9 cellular contexts compared by ENCODE assay signal in the genomic region with DNA sequence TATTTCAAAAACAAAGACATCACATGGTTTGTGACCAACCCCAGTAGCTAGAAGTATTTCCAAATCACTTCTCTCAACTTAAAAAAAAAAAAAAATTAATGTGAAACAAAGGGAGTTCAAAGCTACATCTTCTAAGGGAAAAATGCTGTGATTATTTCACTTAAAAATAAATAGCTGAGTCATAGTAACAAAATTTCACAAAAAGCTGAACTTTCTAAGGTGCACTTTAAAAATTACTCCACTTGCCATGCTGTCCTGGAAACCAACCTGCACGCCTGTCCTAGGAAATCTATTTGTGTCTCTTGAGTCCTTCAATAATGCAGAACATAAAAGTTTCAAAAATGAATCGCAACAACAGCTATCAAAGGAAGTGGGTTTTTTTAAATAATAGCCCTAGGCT. TPM values are rescaled to one million over a fixed set of nuclear protein-coding genes. Genes with fewer than 3 reads are reported as not detected.
A peak's percentile ranks its signal among the peaks of the same experiment; 100 is the strongest.
DNase-seq lines count a peak whose midpoint lies in the region; ATAC-seq, FAIRE-seq and TF ChIP-seq lines count a peak whose summit lies in the region.
"Had no signal": no experiment of that assay in that cellular context is flagged by ENCODE, and none has a peak within 500 bp of the region (broad histone marks: within the 10 kb centered on the region; RNA-seq: fewer than 3 reads in every experiment).

No MANE protein-coding gene starts in this region.

- peaks cover 0 to 10% of the 10 kb centered on the region in 2 experiments; a peak in 2 of 4 replicates for H3K4me1 ChIP-seq in SK-N-SH (ENCODE audit: control insufficient read depth in 1 of 2, insufficient read depth in 2 of 2, low read depth in 1 of 2, low read length in 1 of 2)
- H3K4me1 ChIP-seq in iPS-15b (ENCODE audit: control insufficient read depth, insufficient read depth, low read length) = peaks cover 6% of the 10 kb centered on the region
- H3K4me1 ChIP-seq in subcutaneous abdominal adipose tissue (ENCODE audit: control insufficient read depth in 5 of 5, insufficient read depth in 5 of 5, low read length in 5 of 5) = peaks cover 4 to 30% (median 22%) of the 10 kb centered on the region in 5 donors

- 68% methylated on average over 2 of the region's 2 CpGs for WGBS in SK-N-SH (ENCODE audit: low lambda C conversion rate)

- no peak for DNase-seq in SK-N-SH
- DNase-seq in RCC 7860 (ENCODE audit: low spot score) = no peak
- no peak for DNase-seq in stimulated activated CD4-positive, alpha-beta T cell treated with anti-CD3 and anti-CD28 coated beads, Interleukin-15, amount 100 ng/mL, for 24 hours
- no peak for DNase-seq in NCI-H82 treated with DMSO at 0.1 percent for 48 hours (lab: John Stamatoyannopoulos, UW; ENCODE audit: unreplicated experiment)

- H3K4me3 Mint-ChIP-seq in activated T-helper 17 cell treated with anti-CD3 and anti-CD28 coated beads, Interleukin-2, amount 50 U/mL, for 72 hours = peak overlapping the region; percentile 98

- peaks cover 24% of the 10 kb centered on the region for H3K4me1 Mint-ChIP-seq in activated T-helper 17 cell treated with anti-CD3 and anti-CD28 coated beads, Interleukin-2, amount 50 U/mL, for 72 hours

- H3K27me3 Mint-ChIP-seq in activated T-helper 17 cell treated with anti-CD3 and anti-CD28 coated beads, Interleukin-2, amount 50 U/mL, for 72 hours = no peaks in the 10 kb centered on the region

- H4K20me1 ChIP-seq in SK-N-SH (ENCODE audit: insufficient read depth) = peaks cover 44% of the 10 kb centered on the region

- H3K27ac ChIP-seq in SK-N-SH (ENCODE audit: low read depth in 2 of 2, low read length in 1 of 2) (peak overlapping the region; percentile 84; a peak in 3 of 4 replicates), subcutaneous abdominal adipose tissue (ENCODE audit: low read depth, low read length) (peak overlapping the region; percentile 88)

- TF ChIP-seq RAD21 in SK-N-SH (IDR thresholded peaks at IDR 0.05; ENCODE audit: low read length) = no peak

- H3K4me3 ChIP-seq in SK-N-SH (ENCODE audit: low read depth in 2 of 2, low read length in 1 of 2) (peak overlapping the region; percentile 74 to 85), iPS-15b (ENCODE audit: low read depth, low read length) (peak overlapping the region; percentile 89), subcutaneous abdominal adipose tissue (ENCODE audit: low read depth in 1 of 5, low read length in 5 of 5) (peak overlapping the region; percentile 73 to 97 (median 89))

- FAIRE-seq in RCC 7860 (lab: Jason Lieb, UNC) = no peak

- TF ChIP-seq EP300 in SK-N-SH (IDR thresholded peaks at IDR 0.05; ENCODE audit: borderline replicate concordance in 1 of 2, low read depth in 1 of 2, low read length in 1 of 2) = no peak

- H3K79me2 ChIP-seq in SK-N-SH (ENCODE audit: insufficient read depth) = peaks cover 67% of the 10 kb centered on the region

- no peaks in the 10 kb centered on the region for H3K9me3 ChIP-seq in SK-N-SH
- no peaks in the 10 kb centered on the region for H3K9me3 ChIP-seq in iPS-15b (ENCODE audit: control insufficient read depth, insufficient read depth, low read length)
- no peaks in the 10 kb centered on the region for H3K9me3 ChIP-seq in subcutaneous abdominal adipose tissue (ENCODE audit: control insufficient read depth in 5 of 5, low read length in 5 of 5)
- H3K9me3 ChIP-seq: Peyer's patch had no signal

- H3K27ac Mint-ChIP-seq in activated T-helper 17 cell treated with anti-CD3 and anti-CD28 coated beads, Interleukin-2, amount 50 U/mL, for 72 hours = peak overlapping the region; percentile 93

- H3K36me3 ChIP-seq in SK-N-SH (replicated peaks in 1 of 2; ENCODE audit: control insufficient read depth in 1 of 2, insufficient read depth in 2 of 2, low read length in 1 of 2) = no peaks in the 10 kb centered on the region
- H3K36me3 ChIP-seq in iPS-15b (ENCODE audit: control insufficient read depth, insufficient read depth, low read length) = no peaks in the 10 kb centered on the region
- no peaks in the 10 kb centered on the region for H3K36me3 ChIP-seq in subcutaneous abdominal adipose tissue (ENCODE audit: control insufficient read depth in 5 of 5, insufficient read depth in 5 of 5, low read length in 5 of 5)
- H3K36me3 ChIP-seq: Peyer's patch had no signal

- peaks cover 7% of the 10 kb centered on the region for H3F3A ChIP-seq in SK-N-SH (replicated peaks; ENCODE audit: insufficient read depth)

- peak overlapping the region; percentile 88 for H3K4me2 ChIP-seq in SK-N-SH

- CTCF ChIA-PET in SK-N-SH (lab: Yijun Ruan, JAX) = interaction anchor here (0.7 to 3.5 kb wide), 5 partner anchors 19 to 769 kb away, joined by 3 to 23 read pairs (median 3); a partner anchor contains a TSS

- H2AFZ ChIP-seq in SK-N-SH (ENCODE audit: low read depth) = no peak overlapping the region

- ATAC-seq in SK-N-SH treated with all-trans-retinoic acid at 6 μM for 48 hours = no peak
- no peak for ATAC-seq in activated T-helper 17 cell treated with anti-CD3 and anti-CD28 coated beads, Interleukin-2, amount 50 U/mL, for 72 hours (replicated peaks)

- POLR2A ChIA-PET in SK-N-SH (lab: Yijun Ruan, JAX) = no interaction called here

- peak overlapping the region; percentile 73; the same call in 1 of the 2 replicates for H3K9ac ChIP-seq in SK-N-SH
- no peak overlapping the region for H3K9ac ChIP-seq in iPS-15b (ENCODE audit: low read depth, low read length)
- H3K9ac ChIP-seq in subcutaneous abdominal adipose tissue (ENCODE audit: low read length in 5 of 5) = peak overlapping the region; percentile 26 to 93 (median 90)

- no peak for TF ChIP-seq CTCF in SK-N-SH (IDR thresholded peaks at IDR 0.05)

- H3K27me3 ChIP-seq in SK-N-SH (ENCODE audit: insufficient read depth) (no peaks in the 10 kb centered on the region), iPS-15b (ENCODE audit: control insufficient read depth, insufficient read depth, low read length) (no peaks in the 10 kb centered on the region), subcutaneous abdominal adipose tissue (ENCODE audit: control insufficient read depth in 5 of 5, insufficient read depth in 4 of 5, low read length in 5 of 5) (no peaks in the 10 kb centered on the region)
- H3K27me3 ChIP-seq: Peyer's patch had no signal

- H3K9me3 Mint-ChIP-seq in activated T-helper 17 cell treated with anti-CD3 and anti-CD28 coated beads, Interleukin-2, amount 50 U/mL, for 72 hours = no peaks in the 10 kb centered on the region

- H3K9me2 ChIP-seq in SK-N-SH = no peaks in the 10 kb centered on the region

- peaks cover 25% of the 10 kb centered on the region for H3K36me3 Mint-ChIP-seq in activated T-helper 17 cell treated with anti-CD3 and anti-CD28 coated beads, Interleukin-2, amount 50 U/mL, for 72 hours (ENCODE audit: low read depth)

TF ChIP-seq in SK-N-SH, 30 proteins besides CTCF, POLR2A, EP300 and RAD21:
- TF ChIP-seq MXI1 (IDR thresholded peaks at IDR 0.05; ENCODE audit: low read depth, low read length) = no peak
- no peak for TF ChIP-seq GABPA (IDR thresholded peaks at IDR 0.05; ENCODE audit: low read depth)
- no peak for TF ChIP-seq POLR2AphosphoS5 (IDR thresholded peaks at IDR 0.05; ENCODE audit: low read depth, low read length)
- TF ChIP-seq FOXM1 (IDR thresholded peaks at IDR 0.05; ENCODE audit: low read depth) = no peak
- TF ChIP-seq NFIC (IDR thresholded peaks at IDR 0.05; ENCODE audit: borderline replicate concordance) = no peak
- no peak for TF ChIP-seq SMC3 (IDR thresholded peaks at IDR 0.05; ENCODE audit: low read depth, low read length)
- TF ChIP-seq, protein P1, sequence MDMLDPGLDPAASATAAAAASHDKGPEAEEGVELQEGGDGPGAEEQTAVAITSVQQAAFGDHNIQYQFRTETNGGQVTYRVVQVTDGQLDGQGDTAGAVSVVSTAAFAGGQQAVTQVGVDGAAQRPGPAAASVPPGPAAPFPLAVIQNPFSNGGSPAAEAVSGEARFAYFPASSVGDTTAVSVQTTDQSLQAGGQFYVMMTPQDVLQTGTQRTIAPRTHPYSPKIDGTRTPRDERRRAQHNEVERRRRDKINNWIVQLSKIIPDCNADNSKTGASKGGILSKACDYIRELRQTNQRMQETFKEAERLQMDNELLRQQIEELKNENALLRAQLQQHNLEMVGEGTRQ (IDR thresholded peaks at IDR 0.05; ENCODE audit: borderline replicate concordance, low read depth, low read length) = no peak
- no peak for TF ChIP-seq FOSL2 (IDR thresholded peaks at IDR 0.05; ENCODE audit: borderline replicate concordance, low read depth)
- no peak for TF ChIP-seq SIN3A (IDR thresholded peaks at IDR 0.05; ENCODE audit: borderline replicate concordance, low read depth, low read length)
- TF ChIP-seq RCOR1 (IDR thresholded peaks at IDR 0.05; ENCODE audit: low read length) = no peak

TF ChIP-seq in SK-N-SH treated with all-trans-retinoic acid at 6 μM for 48 hours, 23 proteins besides CTCF, POLR2A, EP300 and RAD21:
- TF ChIP-seq RARB (CRISPR knock-in tag; IDR thresholded peaks at IDR 0.05) = no peak
- no peak for TF ChIP-seq ISL1 (CRISPR knock-in tag; IDR thresholded peaks at IDR 0.05)
- TF ChIP-seq ZNF70 (CRISPR knock-in tag; IDR thresholded peaks at IDR 0.05) = no peak

RNA-seq across cellular contexts. Expression of a gene that starts 1.8 kb away (rescaled TPM):
- polyA plus RNA-seq in SK-N-SH (2012; rRNA removed) = 6.8 and 9.6 TPM in 2 replicates
- polyA plus RNA-seq in SK-N-SH (2012; cell fraction: cytosol; rRNA removed) = 10.7 and 12.7 TPM in 2 replicates
- polyA plus RNA-seq in SK-N-SH (2012; cell fraction: nucleus; rRNA removed) = 6.2 and 14.0 TPM in 2 replicates
- total RNA-seq in activated T-helper 17 cell treated with anti-CD3 and anti-CD28 coated beads, Interleukin-2, amount 50 U/mL, for 72 hours = 10 to 100 TPM; 58.0 to 74.0 TPM
